In the genomic region with DNA sequence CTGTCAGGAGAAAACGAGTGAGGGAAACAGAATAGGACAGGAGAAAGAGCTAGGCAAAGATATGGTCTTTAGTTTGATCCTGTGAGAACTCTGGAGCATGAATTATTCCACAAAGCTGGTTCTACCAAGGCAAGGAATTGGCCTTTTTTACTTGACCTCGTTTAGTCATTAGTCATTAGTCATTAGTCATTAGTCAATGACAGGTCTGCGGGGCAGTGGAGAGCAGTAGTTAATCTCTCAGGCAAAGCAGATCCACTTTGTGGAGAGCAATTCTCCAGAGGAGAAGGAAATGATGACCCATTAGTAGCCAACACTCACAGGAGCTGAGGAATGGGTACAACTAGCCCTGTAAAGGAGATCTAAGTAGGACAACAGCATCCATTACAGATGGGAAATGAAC, we compare ENCODE assay signal across 1 cellular context.
TF ChIP-seq lines count a peak whose summit lies in the region.

No MANE protein-coding gene starts in this region.

TF ChIP-seq in endothelial cell of umbilical vein, 7 proteins besides CTCF, POLR2A, EP300 and RAD21:
- TF ChIP-seq FOS (IDR thresholded peaks at IDR 0.05; ENCODE audit: borderline replicate concordance, insufficient read depth, low read length) (peak; percentile 41), EZH2 (IDR thresholded peaks at IDR 0.05; ENCODE audit: borderline replicate concordance, low read depth, low read length, severe bottlenecking) (no peak), MYC (IDR thresholded peaks at IDR 0.05; ENCODE audit: low read depth, low read length) (no peak)
